19 cellular contexts compared by ENCODE assay signal in the genomic region with DNA sequence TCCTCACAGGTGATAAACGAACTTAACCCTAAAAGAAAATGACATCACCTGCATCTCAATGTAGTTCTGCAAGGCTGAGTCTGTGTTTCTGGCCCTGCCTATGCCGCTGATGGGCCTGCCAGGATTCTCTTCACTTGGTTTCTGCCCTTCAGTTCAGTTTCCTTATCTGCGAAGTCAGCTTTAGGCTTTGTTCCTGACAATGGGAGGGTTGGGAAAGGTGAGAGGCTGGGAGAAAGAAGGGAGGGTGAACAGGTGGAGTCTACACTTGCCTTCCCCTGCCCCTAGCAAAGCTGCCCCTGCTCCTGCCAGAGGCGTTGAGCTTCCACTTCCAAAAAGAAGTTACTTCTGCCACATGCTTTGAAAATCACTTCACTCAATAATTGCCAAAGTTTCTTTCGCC.
DNase-seq lines count a peak whose midpoint lies in the region; ATAC-seq and TF ChIP-seq lines count a peak whose summit lies in the region.
"Had no signal": no experiment of that assay in that cellular context is flagged by ENCODE, and none has a peak within 500 bp of the region (broad histone marks: within the 10 kb centered on the region; RNA-seq: fewer than 3 reads in every experiment).

No MANE protein-coding gene starts in this region.

- H3K36me3 Mint-ChIP-seq in GM23338 (ENCODE audit: low read depth) (no peaks in the 10 kb centered on the region), endodermal cell (ENCODE audit: low read depth) (no peaks in the 10 kb centered on the region)
- H3K36me3 Mint-ChIP-seq: CD4-positive, CD25-positive, alpha-beta regulatory T cell; CD8-positive, alpha-beta memory T cell had no signal

- H3K27me3 Mint-ChIP-seq in GM23338 (ENCODE audit: insufficient read depth, low read depth, poor library complexity), result peaks cover 3% of the 10 kb centered on the region
- H3K27me3 Mint-ChIP-seq in endodermal cell (ENCODE audit: insufficient read depth), result no peaks in the 10 kb centered on the region
- H3K27me3 Mint-ChIP-seq: CD4-positive, CD25-positive, alpha-beta regulatory T cell had no signal

- H4K12ac ChIP-seq in trophoblast cell (ENCODE audit: low read depth, low read length), result no peak overlapping the region

- H3K4me1 ChIP-seq in GM23338 (ENCODE audit: insufficient read depth), result no peaks in the 10 kb centered on the region; the same call in 1 of the 2 replicates
- H3K4me1 ChIP-seq in endodermal cell (ENCODE audit: control insufficient read depth, insufficient read depth, low read length), result peaks cover 3% of the 10 kb centered on the region
- H3K4me1 ChIP-seq in trophoblast cell (ENCODE audit: control insufficient read depth in 1 of 2, insufficient read depth in 2 of 2, low read length in 2 of 2), result no peaks in the 10 kb centered on the region
- H3K4me1 ChIP-seq: BE2C had no signal

- WGBS in endodermal cell (ENCODE audit: insufficient coverage in 1 of 2, insufficient read length in 1 of 2), 2 experiments, result 61 to 80% methylated on average over 1 to 4 of the region's 5 CpGs
- WGBS in trophoblast cell (ENCODE audit: extremely low coverage, insufficient coverage, insufficient read length), result no CpG with 5 or more reads among the region's 5 CpGs

- H2BK12ac ChIP-seq in trophoblast cell (ENCODE audit: low read length), result no peak overlapping the region

- peak overlapping the region; percentile 40 for H3K23ac ChIP-seq in trophoblast cell (ENCODE audit: low read length)

- H3K4me3 ChIP-seq in GM23338 (no peak overlapping the region), endodermal cell (ENCODE audit: low read length) (no peak overlapping the region), trophoblast cell (ENCODE audit: low read depth, low read length) (no peak overlapping the region)
- H3K4me3 ChIP-seq: GM23248 had no signal

- no peak overlapping the region for H4K91ac ChIP-seq in trophoblast cell (ENCODE audit: low read depth, low read length)

- H3K4ac ChIP-seq in trophoblast cell (ENCODE audit: low read depth, low read length), result no peak overlapping the region

- peaks cover 13% of the 10 kb centered on the region for H3K4me1 Mint-ChIP-seq in GM23338
- peaks cover 18% of the 10 kb centered on the region for H3K4me1 Mint-ChIP-seq in endodermal cell
- H3K4me1 Mint-ChIP-seq: CD4-positive, CD25-positive, alpha-beta regulatory T cell; CD8-positive, alpha-beta memory T cell had no signal

- no peaks in the 10 kb centered on the region for H3K9me3 ChIP-seq in endodermal cell (ENCODE audit: control insufficient read depth, low read length)
- H3K9me3 ChIP-seq in trophoblast cell (ENCODE audit: insufficient read depth, low read depth, low read length), result no peaks in the 10 kb centered on the region
- H3K9me3 ChIP-seq: BE2C had no signal

- TF ChIP-seq CTCF in GM23338 (conservative IDR thresholded peaks at IDR 0.05; ENCODE audit: low read depth in 2 of 2) (no peak), endodermal cell (conservative IDR thresholded peaks at IDR 0.05) (no peak)

- no peak overlapping the region for H2BK5ac ChIP-seq in trophoblast cell (ENCODE audit: low read depth, low read length, poor library complexity)

- H3K27ac Mint-ChIP-seq in GM23338, result no peak overlapping the region
- H3K27ac Mint-ChIP-seq in endodermal cell, result no peak overlapping the region
- H3K27ac Mint-ChIP-seq: CD4-positive, CD25-positive, alpha-beta regulatory T cell; CD8-positive, alpha-beta memory T cell had no signal

- ATAC-seq in GM23338, result peak; percentile 65

- H2AFZ ChIP-seq in GM23338, result peak overlapping the region; percentile 59; the same call in 1 of the 2 replicates
- no peak overlapping the region for H2AFZ ChIP-seq in trophoblast cell (ENCODE audit: insufficient read depth, low read length, poor library complexity)
- H2AFZ ChIP-seq: GM23248 had no signal

- no peaks in the 10 kb centered on the region for H4K20me1 ChIP-seq in GM23338 (replicated peaks; ENCODE audit: insufficient read depth)

- H3K9me3 Mint-ChIP-seq in GM23338 (no peaks in the 10 kb centered on the region), endodermal cell (no peaks in the 10 kb centered on the region)
- H3K9me3 Mint-ChIP-seq: CD4-positive, CD25-positive, alpha-beta regulatory T cell had no signal

- no peaks in the 10 kb centered on the region for H3K79me1 ChIP-seq in trophoblast cell (ENCODE audit: low read length)

- H3F3A ChIP-seq in GM23338 (replicated peaks; ENCODE audit: low read depth), result no peaks in the 10 kb centered on the region

- H3K36me3 ChIP-seq in GM23338 (ENCODE audit: insufficient read depth) (no peaks in the 10 kb centered on the region), endodermal cell (ENCODE audit: control insufficient read depth, insufficient read depth, low read length) (no peaks in the 10 kb centered on the region), trophoblast cell (ENCODE audit: control insufficient read depth in 1 of 2, insufficient read depth in 2 of 2, low read length in 2 of 2) (no peaks in the 10 kb centered on the region)
- H3K36me3 ChIP-seq: BE2C had no signal

- no peak overlapping the region for H3K18ac ChIP-seq in trophoblast cell (ENCODE audit: low read length)

- no peak for DNase-seq in GM23338 (ENCODE audit: low spot score)
- DNase-seq in NCI-H69 (lab: John Stamatoyannopoulos, UW), result peak; percentile 20
- DNase-seq in endodermal cell, result peak; percentile 77
- no peak for DNase-seq in trophoblast cell
- DNase-seq in SKM-1 (lab: John Stamatoyannopoulos, UW; ENCODE audit: unreplicated experiment), result no peak
- no peak for DNase-seq in stimulated activated CD8-positive, alpha-beta memory T cell treated with anti-CD3 and anti-CD28 coated beads, Interleukin-4, amount 100 ng/mL, for 48 hours
- no peak for DNase-seq in NCI-H128 (lab: John Stamatoyannopoulos, UW; ENCODE audit: unreplicated experiment)
- DNase-seq: ACHN; BE2C; C1 segment of cervical spinal cord; CD4-positive, CD25-positive, alpha-beta regulatory T cell; CD8-positive, alpha-beta memory T cell; COR-L47; DMS 273 treated with DMSO at 0.1 percent for 48 hours; DMS53; DND-41; EL; GM23248; H7 had no signal

- no peak overlapping the region for H3K27ac ChIP-seq in GM23338 (ENCODE audit: low read depth)
- H3K27ac ChIP-seq in endodermal cell (ENCODE audit: low read depth, low read length), result no peak overlapping the region
- no peak overlapping the region for H3K27ac ChIP-seq in trophoblast cell (ENCODE audit: low read depth, low read length)
- H3K27ac ChIP-seq: GM23248 had no signal

- no peak overlapping the region for H3K14ac ChIP-seq in trophoblast cell (ENCODE audit: low read length)

- H3K4me2 ChIP-seq in GM23338 (no peak overlapping the region), trophoblast cell (ENCODE audit: low read length) (no peak overlapping the region)

- H3K9me2 ChIP-seq in GM23338 (ENCODE audit: insufficient read depth), result no peaks in the 10 kb centered on the region

- H3K9ac ChIP-seq in endodermal cell (ENCODE audit: extremely low read depth, low read length, poor library complexity, severe bottlenecking), result no peak overlapping the region
- H3K9ac ChIP-seq in trophoblast cell (ENCODE audit: low read length), result no peak overlapping the region
- H3K9ac ChIP-seq: GM23248 had no signal

- no peak overlapping the region for H4K8ac ChIP-seq in trophoblast cell (ENCODE audit: low read depth, low read length)

- no peak overlapping the region for H2AK5ac ChIP-seq in trophoblast cell (ENCODE audit: low read length)

- H3K27me3 ChIP-seq in GM23338 (ENCODE audit: insufficient read depth), result no peaks in the 10 kb centered on the region
- no peaks in the 10 kb centered on the region for H3K27me3 ChIP-seq in endodermal cell (ENCODE audit: control insufficient read depth, insufficient read depth, low read length, poor library complexity, severe bottlenecking)
- no peaks in the 10 kb centered on the region for H3K27me3 ChIP-seq in trophoblast cell (ENCODE audit: insufficient read depth, low read length)
- H3K27me3 ChIP-seq: BE2C had no signal

- H3K79me2 ChIP-seq in GM23338 (replicated peaks; ENCODE audit: insufficient read depth) (no peaks in the 10 kb centered on the region), trophoblast cell (ENCODE audit: control insufficient read depth, insufficient read depth, low read length, poor library complexity) (no peaks in the 10 kb centered on the region)

- H3K4me3 Mint-ChIP-seq in GM23338 (no peak overlapping the region), endodermal cell (no peak overlapping the region)
- H3K4me3 Mint-ChIP-seq: CD4-positive, CD25-positive, alpha-beta regulatory T cell; CD8-positive, alpha-beta memory T cell had no signal

- no peak overlapping the region for H2BK120ac ChIP-seq in trophoblast cell (ENCODE audit: insufficient read depth, low read length, poor library complexity)

TF ChIP-seq in GM23338, 12 proteins besides CTCF, POLR2A, EP300 and RAD21 (continues in another document):
- TF ChIP-seq STAT1 (IDR thresholded peaks at IDR 0.05; ENCODE audit: unreplicated experiment), result no peak
- no peak for TF ChIP-seq CREB1 (CRISPR knock-in tag; IDR thresholded peaks at IDR 0.05; ENCODE audit: low read depth)
- no peak for TF ChIP-seq ZNF331 (CRISPR knock-in tag; IDR thresholded peaks at IDR 0.05; ENCODE audit: low read depth)

Comparison
In these comparisons a context has a peak if more than half of its experiments do, and no peak if none do; other contexts are left out.
1. DNase-seq: peak in NCI-H69 (single experiment) and endodermal cell (single experiment); none in GM23338 (single experiment), trophoblast cell (0 of 2), SKM-1 (single experiment), stimulated activated CD8-positive, alpha-beta memory T cell treated with anti-CD3 and anti-CD28 coated beads, Interleukin-4, amount 100 ng/mL, for 48 hours (single experiment) and NCI-H128 (single experiment).